8 cellular contexts compared by ENCODE assay signal in genomic region chr19:54114340-54114826, GRCh38. TPM values are rescaled to one million over a fixed set of nuclear protein-coding genes. Genes with fewer than 3 reads are reported as not detected.
DNase-seq lines count a peak whose midpoint lies in the region; ATAC-seq and TF ChIP-seq lines count a peak whose summit lies in the region.

No MANE protein-coding gene starts in this region.

- WGBS in ectodermal cell, 2 experiments = 27 to 31% methylated on average over 24 of the region's 24 CpGs

- peaks cover 76% of the 10 kb centered on the region for H3K79me2 ChIP-seq in DND-41 (ENCODE audit: insufficient read depth, low read length)

- ATAC-seq in DND-41 (ENCODE audit: insufficient read depth, low read depth) (peak; percentile 82), memory B cell (ENCODE audit: low read depth) (no peak), GM19351 (IDR thresholded peaks at IDR 0.05; ENCODE audit: unreplicated experiment) (no peak), GM21528 (IDR thresholded peaks at IDR 0.05; ENCODE audit: low FRiP score, unreplicated experiment) (no peak)

- no peaks in the 10 kb centered on the region for H3K27me3 ChIP-seq in DND-41 (ENCODE audit: insufficient read depth, low read length, poor library complexity)
- no peaks in the 10 kb centered on the region for H3K27me3 ChIP-seq in ectodermal cell (ENCODE audit: control insufficient read depth, insufficient read depth, low read length, poor library complexity, severe bottlenecking)
- H3K27me3 ChIP-seq in stomach smooth muscle (ENCODE audit: control insufficient read depth in 1 of 2, insufficient read depth in 2 of 2, low read length in 2 of 2) = no peaks in the 10 kb centered on the region

- TF ChIP-seq CTCF in DND-41 (IDR thresholded peaks at IDR 0.05; ENCODE audit: borderline replicate concordance, extremely low read depth, low read length, poor library complexity, severe bottlenecking) = peak; percentile 12

- peaks cover 49% of the 10 kb centered on the region for H3K36me3 ChIP-seq in DND-41 (ENCODE audit: insufficient read depth, low read length)
- H3K36me3 ChIP-seq in ectodermal cell (ENCODE audit: control insufficient read depth, insufficient read depth, low read length) = peaks cover 17% of the 10 kb centered on the region
- peaks cover 13 to 23% of the 10 kb centered on the region in 2 donors for H3K36me3 ChIP-seq in stomach smooth muscle (ENCODE audit: control insufficient read depth in 2 of 2, insufficient read depth in 2 of 2, low read length in 2 of 2)

- peaks cover 15% of the 10 kb centered on the region for H3K36me3 Mint-ChIP-seq in memory B cell

- H3K4me1 ChIP-seq in DND-41 (ENCODE audit: insufficient read depth, low read length) (peaks cover 27% of the 10 kb centered on the region), ectodermal cell (ENCODE audit: control insufficient read depth, insufficient read depth, low read length) (peaks cover 17% of the 10 kb centered on the region), stomach smooth muscle (ENCODE audit: control insufficient read depth, insufficient read depth, low read length) (peaks cover 26% of the 10 kb centered on the region)

- in situ Hi-C loops in KBM-7 (cut with MboI; ENCODE audit: low pct_unique_long_range_greater_than_20kb, low sequenced_read_pairs) = no loop called here

- H3K27me3 Mint-ChIP-seq in memory B cell = no peaks in the 10 kb centered on the region

- H2AFZ ChIP-seq in DND-41 (ENCODE audit: low read depth, low read length) = peak overlapping the region; percentile 89

- no peaks in the 10 kb centered on the region for H3K9me3 Mint-ChIP-seq in memory B cell

- peak overlapping the region; percentile 92 for H3K27ac ChIP-seq in DND-41 (ENCODE audit: low read length)
- H3K27ac ChIP-seq in ectodermal cell (ENCODE audit: insufficient read depth, low read depth, low read length, poor library complexity, severe bottlenecking) = no peak overlapping the region
- no peak overlapping the region for H3K27ac ChIP-seq in stomach smooth muscle (ENCODE audit: low read length)

- peak overlapping the region; percentile 94 for H3K4me2 ChIP-seq in DND-41 (ENCODE audit: insufficient read depth, low read length)

- H3K9me3 ChIP-seq in DND-41 (ENCODE audit: insufficient read depth, low read length, severe bottlenecking) = no peaks in the 10 kb centered on the region
- no peaks in the 10 kb centered on the region for H3K9me3 ChIP-seq in ectodermal cell (ENCODE audit: control insufficient read depth, low read length)
- H3K9me3 ChIP-seq in stomach smooth muscle (ENCODE audit: control insufficient read depth in 2 of 2, low read length in 2 of 2) = no peaks in the 10 kb centered on the region

- H3K9ac ChIP-seq in DND-41 (ENCODE audit: low read depth, low read length) = peak overlapping the region; percentile 79
- peak overlapping the region; percentile 88 to 96 for H3K9ac ChIP-seq in stomach smooth muscle (ENCODE audit: low read length in 2 of 2)

- H3K4me3 Mint-ChIP-seq in memory B cell = peak overlapping the region; percentile 90

- peak overlapping the region; percentile 40 for H3K27ac Mint-ChIP-seq in memory B cell

- H3K4me3 ChIP-seq in DND-41 (ENCODE audit: low read depth in 1 of 2, low read length in 2 of 2) = peak overlapping the region; percentile 95 to 96
- peak overlapping the region; percentile 65 for H3K4me3 ChIP-seq in ectodermal cell (ENCODE audit: insufficient read depth, low read depth, low read length)
- peak overlapping the region; percentile 99 for H3K4me3 ChIP-seq in stomach smooth muscle (ENCODE audit: low read length in 2 of 2)

- H4K20me1 ChIP-seq in DND-41 (ENCODE audit: insufficient read depth, low read length) = peaks cover 36% of the 10 kb centered on the region

- H3K4me1 Mint-ChIP-seq in memory B cell = peaks cover 33% of the 10 kb centered on the region

- DNase-seq in DND-41 (peak; percentile 85), KBM-7 (peak; percentile 74), memory B cell (ENCODE audit: low spot score in 2 of 2) (no peak)
- peak; percentile 23 to 31 for DNase-seq in activated CD4-positive, alpha-beta T cell treated with anti-CD3 and anti-CD28 coated beads for 4 hours

RNA-seq across cellular contexts. Expression of gene TFPT, which starts 1.1 kb away (rescaled TPM):
- 21.7 TPM for polyA plus RNA-seq in ectodermal cell (2013, experiment 1 of 4)
- polyA plus RNA-seq in ectodermal cell (2013, experiment 2 of 4) = 21.9 TPM
- polyA plus RNA-seq in ectodermal cell (2013, experiment 3 of 4) = 17.7 TPM
- 19.1 TPM for polyA plus RNA-seq in ectodermal cell (2013, experiment 4 of 4)

RNA-seq across cellular contexts. Expression of gene PRPF31, which starts 1.2 kb away (rescaled TPM):
- polyA plus RNA-seq in ectodermal cell (2013, experiment 1 of 4) = 73.3 TPM
- 75.3 TPM for polyA plus RNA-seq in ectodermal cell (2013, experiment 2 of 4)
- polyA plus RNA-seq in ectodermal cell (2013, experiment 3 of 4) = 55.2 TPM
- polyA plus RNA-seq in ectodermal cell (2013, experiment 4 of 4) = 61.6 TPM

RNA-seq across cellular contexts. Expression of gene NDUFA3, which starts 11.7 kb away (rescaled TPM):
- 195 TPM for polyA plus RNA-seq in ectodermal cell (2013, experiment 1 of 4)
- polyA plus RNA-seq in ectodermal cell (2013, experiment 2 of 4) = 190 TPM
- 174 TPM for polyA plus RNA-seq in ectodermal cell (2013, experiment 3 of 4)
- polyA plus RNA-seq in ectodermal cell (2013, experiment 4 of 4) = 180 TPM

RNA-seq across cellular contexts. Expression of gene OSCAR, which starts 13.8 kb away (rescaled TPM):
- polyA plus RNA-seq in ectodermal cell (2013, experiment 1 of 4) = 0.72 TPM
- polyA plus RNA-seq in ectodermal cell (2013, experiment 2 of 4) = 0.43 TPM
- polyA plus RNA-seq in ectodermal cell (2013, experiment 3 of 4) = 0.59 TPM
- 0.32 TPM for polyA plus RNA-seq in ectodermal cell (2013, experiment 4 of 4)

RNA-seq across cellular contexts. Expression of gene CNOT3, which starts 23.2 kb away (rescaled TPM):
- 87.1 TPM for polyA plus RNA-seq in ectodermal cell (2013, experiment 1 of 4)
- polyA plus RNA-seq in ectodermal cell (2013, experiment 2 of 4) = 90.4 TPM
- 66.2 TPM for polyA plus RNA-seq in ectodermal cell (2013, experiment 3 of 4)
- polyA plus RNA-seq in ectodermal cell (2013, experiment 4 of 4) = 77.8 TPM

Comparison
In these comparisons a context has a peak if more than half of its experiments do, and no peak if none do; other contexts are left out.
1. DNase-seq: peak in DND-41 (single experiment), KBM-7 (single experiment) and activated CD4-positive, alpha-beta T cell treated with anti-CD3 and anti-CD28 coated beads for 4 hours (2 of 2); none in memory B cell (0 of 2).
2. Peak in every context shown above with its lines, with median percentiles within 50 percentile points of each other: H3K4me3 ChIP-seq.